Comparison of ENCODE assay signal across 11 cellular contexts in the genomic region with DNA sequence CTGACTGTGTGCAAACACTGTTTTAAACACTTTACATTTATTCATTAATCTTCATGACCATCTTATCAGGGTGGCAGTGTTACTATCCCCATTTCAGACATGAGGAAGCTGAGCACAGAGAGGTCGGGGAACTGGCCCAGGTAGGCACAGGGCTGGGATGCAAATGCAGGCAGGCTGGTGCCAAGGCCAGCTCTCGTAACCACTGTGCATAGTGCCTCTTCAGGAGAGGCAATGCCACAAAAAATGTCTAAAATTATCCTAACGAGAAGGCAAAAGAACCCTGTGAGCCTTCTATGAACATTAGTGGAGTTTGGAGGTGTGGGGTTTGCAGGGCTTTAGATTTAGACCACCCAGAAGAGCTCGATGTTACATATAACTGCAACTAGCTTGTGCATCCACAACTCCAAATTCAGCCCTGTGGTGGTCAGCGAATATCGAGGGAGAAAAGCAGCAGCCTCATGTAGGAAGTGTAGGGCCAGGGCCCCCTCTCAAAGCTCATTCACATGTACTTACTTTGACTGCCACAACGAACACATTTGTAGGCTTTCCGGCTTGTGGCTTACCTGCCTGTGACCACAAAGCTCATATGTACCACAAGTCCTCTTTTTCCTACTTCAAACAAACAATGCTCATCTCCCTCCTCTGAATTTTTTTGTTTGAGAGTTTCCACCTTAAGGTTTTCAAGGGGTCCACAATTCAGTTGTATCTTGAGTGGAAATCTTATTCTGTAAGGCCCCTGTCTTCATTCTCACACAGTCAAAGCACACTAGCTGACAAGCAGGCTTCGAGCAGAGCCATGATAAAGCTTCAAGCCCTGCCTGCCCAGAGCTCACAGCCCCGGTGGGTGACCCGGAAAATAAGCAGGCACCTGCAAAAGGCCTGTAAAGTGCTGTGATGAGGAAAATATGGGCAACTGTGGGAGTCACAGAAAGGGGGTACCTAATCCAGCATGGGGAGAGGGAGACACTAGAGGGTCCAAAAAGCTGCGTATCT.
DNase-seq lines count a peak whose midpoint lies in the region; ATAC-seq and TF ChIP-seq lines count a peak whose summit lies in the region.
"Had no signal": no experiment of that assay in that cellular context is flagged by ENCODE, and none has a peak within 500 bp of the region (broad histone marks: within the 10 kb centered on the region; RNA-seq: fewer than 3 reads in every experiment).

No MANE protein-coding gene starts in this region.

- H3F3A ChIP-seq in smooth muscle cell (ENCODE audit: low read depth) = peaks cover 27% of the 10 kb centered on the region

- CTCF ChIA-PET in activated naive CD4-positive, alpha-beta T cell treated with anti-CD3 and anti-CD28 coated beads, Interleukin-2, amount 10 ng/mL, durations not matched to agents 7 days and 5 days (lab: Charles Lee) = interaction anchor here (0.9 kb wide), 2 partner anchors 9 to 165 kb away, joined by 3 read pairs; no protein-coding TSS in a partner anchor

- DNase-seq in T-helper 22 cell (ENCODE audit: low read depth) (peak; percentile 5), smooth muscle cell (lab: John Stamatoyannopoulos, UW; ENCODE audit: unreplicated experiment) (no peak), HAP-1 (ENCODE audit: low spot score in 2 of 2) (no peak), psoas muscle (no peak), RKO (ENCODE audit: low spot score) (no peak), foreskin keratinocyte (no peak)
- peak; percentile 82 for DNase-seq in activated naive CD4-positive, alpha-beta T cell treated with anti-CD3 and anti-CD28 coated beads, Interleukin-2, amount 10 ng/mL, durations not matched to agents 7 days and 5 days
- DNase-seq: lower lobe of right lung, NCI-H1105 treated with DMSO at 0.1 percent for 48 hours had no signal

- H3K27me3 ChIP-seq in smooth muscle cell (ENCODE audit: low read depth) = no peaks in the 10 kb centered on the region
- H3K27me3 ChIP-seq in HAP-1 (ENCODE audit: low read depth) = no peaks in the 10 kb centered on the region
- H3K27me3 ChIP-seq in psoas muscle (ENCODE audit: insufficient read depth in 3 of 3, low read length in 2 of 3) = no peaks in the 10 kb centered on the region
- H3K27me3 ChIP-seq in foreskin keratinocyte = no peaks in the 10 kb centered on the region

- H3K9me3 Mint-ChIP-seq in activated naive CD4-positive, alpha-beta T cell treated with anti-CD3 and anti-CD28 coated beads, Interleukin-2, amount 10 ng/mL, durations not matched to agents 7 days and 5 days = no peaks in the 10 kb centered on the region

- peak; percentile 83 for ATAC-seq in GM19438 (IDR thresholded peaks at IDR 0.05; ENCODE audit: low read depth, unreplicated experiment)
- ATAC-seq in psoas muscle = no peak
- no peak for ATAC-seq in foreskin keratinocyte

- TF ChIP-seq CTCF in smooth muscle cell (IDR thresholded peaks at IDR 0.05; ENCODE audit: borderline replicate concordance, insufficient read depth, poor library complexity, severe bottlenecking) = no peak
- TF ChIP-seq CTCF in psoas muscle (IDR thresholded peaks at IDR 0.05) = no peak
- no peak for TF ChIP-seq CTCF in foreskin keratinocyte (conservative IDR thresholded peaks at IDR 0.05)

- no peak overlapping the region for H2AFZ ChIP-seq in smooth muscle cell (ENCODE audit: low read depth)

- H3K4me1 ChIP-seq in smooth muscle cell (ENCODE audit: low read depth) = peaks cover 15% of the 10 kb centered on the region
- no peaks in the 10 kb centered on the region; the same call in 1 of the 2 replicates for H3K4me1 ChIP-seq in HAP-1
- no peaks in the 10 kb centered on the region for H3K4me1 ChIP-seq in psoas muscle
- peaks cover 12% of the 10 kb centered on the region for H3K4me1 ChIP-seq in foreskin keratinocyte
- H3K4me1 ChIP-seq: lower lobe of right lung had no signal

- peak overlapping the region; percentile 91 for H3K27ac ChIP-seq in smooth muscle cell (ENCODE audit: low read depth)
- no peak overlapping the region for H3K27ac ChIP-seq in psoas muscle
- H3K27ac ChIP-seq in foreskin keratinocyte = no peak overlapping the region
- H3K27ac ChIP-seq: lower lobe of right lung had no signal

- no peaks in the 10 kb centered on the region for H3K36me3 ChIP-seq in smooth muscle cell (ENCODE audit: low read depth)
- no peaks in the 10 kb centered on the region for H3K36me3 ChIP-seq in HAP-1 (replicated peaks)
- H3K36me3 ChIP-seq in psoas muscle (ENCODE audit: insufficient read depth in 1 of 2, low read depth in 1 of 2) = no peaks in the 10 kb centered on the region
- H3K36me3 ChIP-seq: lower lobe of right lung had no signal

- intact Hi-C loops in psoas muscle (cut with DNase I) = no loop called here

- peaks cover 53% of the 10 kb centered on the region for H3K4me1 Mint-ChIP-seq in activated naive CD4-positive, alpha-beta T cell treated with anti-CD3 and anti-CD28 coated beads, Interleukin-2, amount 10 ng/mL, durations not matched to agents 7 days and 5 days

- 74% methylated on average over 12 of the region's 12 CpGs for WGBS in smooth muscle cell (ENCODE audit: low lambda C conversion rate)
- WGBS in psoas muscle, 3 donors = 74 to 79% (median 77%) methylated on average over 12 of the region's 12 CpGs

- H3K9me3 ChIP-seq in smooth muscle cell (replicated peaks; ENCODE audit: low read depth) (no peaks in the 10 kb centered on the region), HAP-1 (no peaks in the 10 kb centered on the region), psoas muscle (no peaks in the 10 kb centered on the region)
- H3K9me3 ChIP-seq: lower lobe of right lung had no signal

- H3K4me2 ChIP-seq in smooth muscle cell = peak overlapping the region; percentile 35

- peak overlapping the region; percentile 38 for H3K27ac Mint-ChIP-seq in activated naive CD4-positive, alpha-beta T cell treated with anti-CD3 and anti-CD28 coated beads, Interleukin-2, amount 10 ng/mL, durations not matched to agents 7 days and 5 days
- H3K27ac Mint-ChIP-seq: type B pancreatic cell had no signal

- in situ Hi-C loops in HAP-1 (cut with MboI; ENCODE audit: low sequenced_read_pairs) = no loop called here

- H4K20me1 ChIP-seq in smooth muscle cell (ENCODE audit: low read depth) = no peaks in the 10 kb centered on the region

- peak overlapping the region; percentile 11 for H3K4me3 Mint-ChIP-seq in activated naive CD4-positive, alpha-beta T cell treated with anti-CD3 and anti-CD28 coated beads, Interleukin-2, amount 10 ng/mL, durations not matched to agents 7 days and 5 days
- H3K4me3 Mint-ChIP-seq: type B pancreatic cell had no signal

- no peak overlapping the region for H3K4me3 ChIP-seq in smooth muscle cell
- H3K4me3 ChIP-seq in HAP-1 = no peak overlapping the region
- no peak overlapping the region for H3K4me3 ChIP-seq in psoas muscle
- H3K4me3 ChIP-seq: lower lobe of right lung had no signal

- H3K36me3 Mint-ChIP-seq in activated naive CD4-positive, alpha-beta T cell treated with anti-CD3 and anti-CD28 coated beads, Interleukin-2, amount 10 ng/mL, durations not matched to agents 7 days and 5 days = peaks cover 38% of the 10 kb centered on the region
- H3K36me3 Mint-ChIP-seq: type B pancreatic cell had no signal

- H3K27me3 Mint-ChIP-seq in activated naive CD4-positive, alpha-beta T cell treated with anti-CD3 and anti-CD28 coated beads, Interleukin-2, amount 10 ng/mL, durations not matched to agents 7 days and 5 days = no peaks in the 10 kb centered on the region

- H3K79me2 ChIP-seq in smooth muscle cell (ENCODE audit: low read depth) = no peaks in the 10 kb centered on the region

- H3K9ac ChIP-seq in smooth muscle cell (ENCODE audit: low read depth) = peak overlapping the region; percentile 53

Comparison
In these comparisons a context has a peak if more than half of its experiments do, and no peak if none do; other contexts are left out.
1. DNase-seq: peak in T-helper 22 cell (single experiment) and activated naive CD4-positive, alpha-beta T cell treated with anti-CD3 and anti-CD28 coated beads, Interleukin-2, amount 10 ng/mL, durations not matched to agents 7 days and 5 days (single experiment); none in smooth muscle cell (single experiment), HAP-1 (0 of 2), psoas muscle (0 of 2), RKO (single experiment) and foreskin keratinocyte (0 of 2).